1 cellular context compared by ENCODE assay signal in the genomic region with DNA sequence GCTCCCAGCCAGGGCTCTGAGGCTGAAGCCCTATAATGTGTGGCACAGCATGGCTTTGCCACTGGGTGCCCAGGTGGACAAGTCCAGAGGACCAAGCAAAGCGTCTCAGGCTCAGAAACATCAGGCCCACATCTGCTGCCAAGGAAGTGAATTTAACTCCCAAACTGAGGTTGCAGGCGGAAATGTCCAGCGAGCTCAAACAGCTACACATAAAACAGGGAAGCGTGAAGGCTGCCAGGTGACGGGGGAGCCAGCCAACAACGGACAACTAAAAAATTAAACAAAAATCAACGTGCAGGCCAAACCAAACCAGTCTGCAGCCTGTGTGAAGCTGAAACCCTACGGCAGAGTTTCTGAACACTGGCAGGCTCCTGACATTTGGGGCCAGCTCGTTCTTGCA.
TF ChIP-seq lines count a peak whose summit lies in the region.

No MANE protein-coding gene starts in this region.

TF ChIP-seq in WTC11, 78 proteins besides CTCF, POLR2A, EP300 and RAD21 (continued from another document):
- TF ChIP-seq, protein P1, sequence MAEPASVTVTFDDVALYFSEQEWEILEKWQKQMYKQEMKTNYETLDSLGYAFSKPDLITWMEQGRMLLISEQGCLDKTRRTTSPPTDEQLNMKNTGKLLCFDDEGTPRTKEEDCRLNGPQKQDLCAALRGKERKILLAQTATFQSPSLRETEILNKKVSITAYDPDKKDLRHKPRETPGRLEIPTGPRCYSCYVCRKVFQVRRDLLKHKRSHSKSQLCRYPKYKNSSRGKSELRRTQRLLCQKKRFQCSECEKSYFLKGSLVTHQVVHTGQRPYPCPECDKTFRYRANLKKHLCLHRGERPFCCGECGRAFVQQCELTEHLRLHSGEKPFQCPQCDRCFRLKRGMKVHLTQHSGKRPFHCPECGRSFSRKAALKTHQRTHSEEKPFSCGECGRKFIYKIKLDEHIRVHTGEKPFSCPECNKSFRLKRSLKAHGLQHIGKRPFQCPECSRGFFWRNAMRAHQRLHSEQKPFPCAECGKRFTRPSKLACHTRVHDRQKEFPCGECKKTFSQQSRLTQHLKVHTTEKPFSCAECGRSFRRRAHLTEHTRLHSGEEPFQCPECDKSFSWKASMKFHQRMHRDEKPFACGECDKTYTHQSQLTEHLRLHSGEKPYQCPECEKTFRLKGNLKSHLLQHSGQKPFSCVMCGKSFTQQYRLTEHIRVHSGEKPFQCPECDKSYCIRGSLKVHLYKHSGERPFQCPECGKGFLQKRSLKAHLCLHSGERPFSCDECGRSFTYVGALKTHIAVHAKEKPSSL (CRISPR knock-in tag; conservative IDR thresholded peaks at IDR 0.05) = no peak
